In the genomic region with DNA sequence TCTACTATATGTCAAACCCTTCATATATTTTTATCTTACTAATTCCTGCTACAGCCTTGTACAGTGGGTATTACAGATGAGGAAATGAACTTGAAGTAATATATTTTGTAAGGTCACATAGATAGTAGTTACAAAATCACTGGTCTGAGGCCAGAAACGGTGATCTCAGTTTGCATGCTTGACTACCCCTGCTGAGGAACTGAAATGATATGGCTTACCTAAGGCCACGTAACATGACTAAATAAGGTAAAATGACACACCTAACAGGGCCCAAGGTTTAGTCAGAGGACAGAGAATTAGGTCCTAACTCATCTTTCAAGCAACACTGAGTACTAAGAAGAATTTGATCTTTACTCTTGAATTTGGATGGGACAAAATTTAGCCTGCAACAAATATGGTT, we compare ENCODE assay signal across 13 cellular contexts. TPM values are rescaled to one million over a fixed set of nuclear protein-coding genes. Genes with fewer than 3 reads are reported as not detected.
DNase-seq lines count a peak whose midpoint lies in the region; ATAC-seq and TF ChIP-seq lines count a peak whose summit lies in the region.
"Had no signal": no experiment of that assay in that cellular context is flagged by ENCODE, and none has a peak within 500 bp of the region (broad histone marks: within the 10 kb centered on the region; RNA-seq: fewer than 3 reads in every experiment).

No MANE protein-coding gene starts in this region.

- H4K91ac ChIP-seq in mesenchymal stem cell (ENCODE audit: low read length), result no peak overlapping the region

- no peak overlapping the region for H3K23ac ChIP-seq in mesenchymal stem cell (ENCODE audit: low read length in 2 of 2)

- H3K36me3 ChIP-seq in mesenchymal stem cell (ENCODE audit: control insufficient read depth in 1 of 2, insufficient read depth in 2 of 2, low read depth in 1 of 2, low read length in 2 of 2), result peaks cover 0 to 1% of the 10 kb centered on the region in 2 experiments
- H3K36me3 ChIP-seq: BE2C, tibial artery had no signal

- POLR2A ChIA-PET in GM10248 (lab: Yijun Ruan, JAX), result no interaction called here

- peaks cover 14% of the 10 kb centered on the region for H3K79me1 ChIP-seq in mesenchymal stem cell (replicated peaks; ENCODE audit: low read length, poor library complexity, severe bottlenecking)

- no peak overlapping the region for H3K27ac ChIP-seq in mesenchymal stem cell (ENCODE audit: low read length, poor library complexity, severe bottlenecking)
- H3K27ac ChIP-seq: tibial artery had no signal

- no peak overlapping the region for H2AFZ ChIP-seq in mesenchymal stem cell (ENCODE audit: low read depth, low read length)

- DNase-seq in GM10248 (ENCODE audit: extremely low spot score) (peak; percentile 23), SKM-1 (lab: John Stamatoyannopoulos, UW; ENCODE audit: unreplicated experiment) (peak; percentile 57), SK-N-DZ (ENCODE audit: low spot score) (no peak), dermis blood vessel endothelial cell (no peak), mesenchymal stem cell (no peak)
- DNase-seq in activated CD4-positive, alpha-beta T cell treated with anti-CD3 and anti-CD28 coated beads, Interleukin-2, amount 50 U/mL, for 48 hours, result no peak
- DNase-seq: activated CD4-positive, alpha-beta T cell treated with anti-CD3 and anti-CD28 coated beads, Interleukin-2, amount 50 U/mL, for 1 hour; BE2C; NCI-H1694; occipital lobe; tibial artery had no signal

- WGBS in mesenchymal stem cell, result 100% methylated on average over 2 of the region's 2 CpGs

- no peak overlapping the region for H3K4ac ChIP-seq in mesenchymal stem cell (ENCODE audit: low read depth in 1 of 2, low read length in 2 of 2)

- no peak overlapping the region for H2BK12ac ChIP-seq in mesenchymal stem cell (ENCODE audit: low read length in 2 of 2)

- H2BK15ac ChIP-seq in mesenchymal stem cell (ENCODE audit: low read depth, poor library complexity, severe bottlenecking), result no peak overlapping the region

- no peak overlapping the region for H3K9ac ChIP-seq in mesenchymal stem cell (ENCODE audit: low read length)

- no peak overlapping the region for H3K4me2 ChIP-seq in mesenchymal stem cell (ENCODE audit: low read length, poor library complexity, severe bottlenecking)

- H2BK120ac ChIP-seq in mesenchymal stem cell (ENCODE audit: low read depth, low read length), result no peak overlapping the region

- H3K4me3 ChIP-seq in mesenchymal stem cell (ENCODE audit: insufficient read depth in 1 of 2, low read depth in 1 of 2, low read length in 2 of 2), result no peak overlapping the region
- H3K4me3 ChIP-seq: tibial artery had no signal

- H3K14ac ChIP-seq in mesenchymal stem cell (ENCODE audit: low read length in 2 of 2), result no peak overlapping the region

- H3K18ac ChIP-seq in mesenchymal stem cell (ENCODE audit: low read depth in 1 of 2, low read length in 2 of 2), result no peak overlapping the region

- ATAC-seq in GM19452 (IDR thresholded peaks at IDR 0.05; ENCODE audit: unreplicated experiment), result peak; percentile 33
- peak; percentile 23 for ATAC-seq in HG03280 (IDR thresholded peaks at IDR 0.05; ENCODE audit: unreplicated experiment)

- H2AK5ac ChIP-seq in mesenchymal stem cell (ENCODE audit: low read length, severe bottlenecking), result no peak overlapping the region

- H4K8ac ChIP-seq in mesenchymal stem cell (ENCODE audit: low read length), result no peak overlapping the region

- no peaks in the 10 kb centered on the region for H3K9me3 ChIP-seq in mesenchymal stem cell (ENCODE audit: control insufficient read depth, low read length)
- H3K9me3 ChIP-seq: BE2C, tibial artery had no signal

- no peak for TF ChIP-seq CTCF in GM10248 (IDR thresholded peaks at IDR 0.05; ENCODE audit: control extremely low read depth, extremely low read depth, low read depth, missing control alignments)

- H3K27me3 ChIP-seq in mesenchymal stem cell (ENCODE audit: control insufficient read depth in 1 of 2, insufficient read depth in 1 of 2, low read length in 2 of 2), result no peaks in the 10 kb centered on the region
- H3K27me3 ChIP-seq: BE2C, tibial artery had no signal

- H2BK5ac ChIP-seq in mesenchymal stem cell (ENCODE audit: low read depth, low read length, poor library complexity, severe bottlenecking), result no peak overlapping the region

- H3K4me1 ChIP-seq in mesenchymal stem cell (ENCODE audit: control insufficient read depth, insufficient read depth, low read depth, low read length), result peaks cover 2% of the 10 kb centered on the region

- CTCF ChIA-PET in GM10248 (lab: Yijun Ruan, JAX), result interaction anchor here (1.1 to 2.3 kb wide), 4 partner anchors 13 to 99 kb away, joined by 3 to 15 read pairs (median 3); no protein-coding TSS in a partner anchor

RNA-seq across cellular contexts. Expression of gene COMMD8, which starts 1.5 kb away (rescaled TPM):
- 20.5 and 21.0 TPM in 2 replicates for polyA plus RNA-seq in SK-N-DZ (2014; cell fraction: cytosol; rRNA removed)
- 11.0 and 27.2 TPM in 2 replicates for polyA plus RNA-seq in SK-N-DZ (2014; cell fraction: nucleus; rRNA removed)
- 20.4 and 24.0 TPM in 2 replicates for total RNA-seq in dermis blood vessel endothelial cell
- polyA plus RNA-seq in mesenchymal stem cell (2013, experiment 1 of 2), result 25.3 TPM
- 28.2 TPM for polyA plus RNA-seq in mesenchymal stem cell (2013, experiment 2 of 2)

RNA-seq across cellular contexts. Expression of gene ATP10D, which starts 20.1 kb away (rescaled TPM):
- 6.7 and 7.7 TPM in 2 replicates for polyA plus RNA-seq in SK-N-DZ (2014; cell fraction: cytosol; rRNA removed)
- polyA plus RNA-seq in SK-N-DZ (2014; cell fraction: nucleus; rRNA removed), result 6.1 and 11.0 TPM in 2 replicates
- 26.9 and 30.5 TPM in 2 replicates for total RNA-seq in dermis blood vessel endothelial cell
- 26.7 TPM for polyA plus RNA-seq in mesenchymal stem cell (2013, experiment 1 of 2)
- polyA plus RNA-seq in mesenchymal stem cell (2013, experiment 2 of 2), result 25.6 TPM

Comparison
In these comparisons a context has a peak if more than half of its experiments do, and no peak if none do; other contexts are left out.
1. DNase-seq: peak in GM10248 (single experiment) and SKM-1 (single experiment); none in activated CD4-positive, alpha-beta T cell treated with anti-CD3 and anti-CD28 coated beads, Interleukin-2, amount 50 U/mL, for 48 hours (0 of 2), SK-N-DZ (single experiment), dermis blood vessel endothelial cell (single experiment) and mesenchymal stem cell (single experiment).